20 cellular contexts compared by ENCODE assay signal in the genomic region with DNA sequence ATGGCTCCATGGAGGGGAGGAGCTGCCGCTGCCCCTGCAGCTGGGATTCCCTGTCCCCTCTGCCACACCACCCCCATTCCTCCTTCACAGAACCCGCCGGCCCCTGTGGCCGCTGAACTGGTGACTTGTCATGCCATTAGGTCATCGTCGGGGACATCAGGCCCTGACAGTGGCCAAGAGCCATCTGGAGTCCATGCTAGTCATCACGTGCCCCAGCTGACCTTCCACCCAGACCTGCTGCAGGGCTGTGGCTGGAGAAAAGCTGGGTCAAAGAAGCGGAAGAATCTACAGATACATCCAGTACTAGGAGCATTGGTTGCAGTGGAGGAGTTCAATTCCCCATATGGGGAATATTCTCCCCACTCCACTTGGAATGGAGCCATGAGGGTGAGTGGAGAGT.
"Had no signal": no experiment of that assay in that cellular context is flagged by ENCODE, and none has a peak within 500 bp of the region (broad histone marks: within the 10 kb centered on the region; RNA-seq: fewer than 3 reads in every experiment).

No MANE protein-coding gene starts in this region.

- DNase-seq: cerebellar nuclear complex; colonic mucosa; dermis blood vessel endothelial cell; foreskin melanocyte; hippocampal formation; left colon; mammary epithelial cell; occipital lobe; sigmoid colon; stimulated activated CD4-positive, alpha-beta T cell treated with anti-CD3 and anti-CD28 coated beads, Interleukin-2, amount 100 ng/mL, for 24 hours; stimulated activated CD4-positive, alpha-beta T cell treated with anti-CD3 and anti-CD28 coated beads, Interleukin-4, amount 100 ng/mL, for 4 hours; stimulated activated naive B cell treated with anti-CD40 and anti-IgM and Interleukin-4, amounts not matched to agents 10 μg/mL and 1 μg/mL and 100 μg/mL, for 72 hours; stimulated activated naive CD8-positive, alpha-beta T cell treated with anti-CD3 and anti-CD28 coated beads, Interleukin-15, amount 100 ng/mL, for 72 hours; testis had no signal

- H3K4me3 ChIP-seq: colonic mucosa, heart left ventricle, neural progenitor cell, sigmoid colon, skin epidermis, testis, tibial nerve had no signal

- H3K27me3 ChIP-seq: colonic mucosa, heart left ventricle, neural progenitor cell, sigmoid colon, testis, tibial nerve had no signal

- H3K36me3 ChIP-seq: colonic mucosa, heart left ventricle, neural progenitor cell, sigmoid colon, tibial nerve had no signal

- ATAC-seq: heart left ventricle; left colon; natural killer cell treated with Interleukin-12 subunit alpha and Interleukin-12 subunit beta and Interleukin-15 and Interleukin-18, amount 100 ng/mL, for 72 hours; stimulated activated naive B cell treated with anti-CD40 and anti-IgM and Interleukin-4, amounts not matched to agents 10 μg/mL and 1 μg/mL and 100 μg/mL, for 72 hours; stimulated activated naive CD8-positive, alpha-beta T cell treated with anti-CD3 and anti-CD28 coated beads, Interleukin-15, amount 100 ng/mL, for 72 hours had no signal

- H3K9ac ChIP-seq: neural progenitor cell, parathyroid adenoma had no signal

- H3K4me2 ChIP-seq: neural progenitor cell had no signal

- H3K9me3 ChIP-seq: colonic mucosa, heart left ventricle, sigmoid colon, testis, tibial nerve had no signal

- H3K27ac ChIP-seq: colonic mucosa, heart left ventricle, neural progenitor cell, parathyroid adenoma, sigmoid colon, skin epidermis, testis, tibial nerve had no signal

- H3K79me2 ChIP-seq: parathyroid adenoma had no signal

- H2AFZ ChIP-seq: neural progenitor cell, parathyroid adenoma had no signal

- H3K4me1 ChIP-seq: colonic mucosa, heart left ventricle, neural progenitor cell, parathyroid adenoma, sigmoid colon, testis, tibial nerve had no signal
